17 cellular contexts compared by ENCODE assay signal in the genomic region with DNA sequence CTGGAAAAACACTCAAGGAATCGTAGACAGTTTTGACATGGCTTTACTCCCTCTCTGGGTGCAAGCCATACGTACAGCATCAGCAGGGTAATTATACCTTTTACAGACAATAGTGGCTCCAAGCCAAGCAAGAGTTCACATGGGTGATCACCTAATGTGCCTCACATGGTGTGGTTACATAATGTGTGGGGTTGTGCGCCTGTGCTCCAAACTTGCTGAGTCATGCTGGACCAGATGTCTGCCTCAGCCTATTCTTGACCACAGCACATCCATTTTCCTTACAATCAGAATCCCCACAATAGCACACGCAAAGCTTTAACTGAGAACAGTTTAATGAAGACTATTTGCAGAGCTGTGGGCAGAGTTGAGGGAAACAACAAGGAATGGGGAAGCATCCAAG.
A peak's percentile ranks its signal among the peaks of the same experiment; 100 is the strongest.
DNase-seq lines count a peak whose midpoint lies in the region; ATAC-seq and TF ChIP-seq lines count a peak whose summit lies in the region.
"Had no signal": no experiment of that assay in that cellular context is flagged by ENCODE, and none has a peak within 500 bp of the region (broad histone marks: within the 10 kb centered on the region; RNA-seq: fewer than 3 reads in every experiment).

No MANE protein-coding gene starts in this region.

- no peak overlapping the region for H3K27ac ChIP-seq in heart left ventricle
- H3K27ac ChIP-seq: colonic mucosa, heart right ventricle had no signal

- WGBS in heart left ventricle, 4 donors, result 84 to 96% (median 89%) methylated on average over 3 to 4 of the region's 4 CpGs

- H3K4me1 ChIP-seq in heart left ventricle, result no peaks in the 10 kb centered on the region
- H3K4me1 ChIP-seq: Caco-2, colonic mucosa, heart right ventricle had no signal

- H3K27me3 ChIP-seq in heart left ventricle, result no peaks in the 10 kb centered on the region
- H3K27me3 ChIP-seq: colonic mucosa, heart right ventricle had no signal

- intact Hi-C loops in heart left ventricle (cut with DNase I), result no loop called here

- in situ Hi-C loops in KBM-7 (cut with MboI; ENCODE audit: low pct_unique_long_range_greater_than_20kb, low sequenced_read_pairs), result no loop called here
- in situ Hi-C loops in astrocyte of the cerebellum (cut with HindIII; ENCODE audit: low sequenced_read_pairs), result no loop called here

- DNase-seq in GM12865 (ENCODE audit: low read depth) (peak; percentile 35), KBM-7 (peak; percentile 15), astrocyte of the cerebellum (ENCODE audit: low read depth) (peak; percentile 6), fibroblast of pulmonary artery (ENCODE audit: low read depth) (peak; percentile 60), AG20443 (ENCODE audit: low spot score) (no peak), heart left ventricle (no peak)
- DNase-seq: activated naive CD4-positive, alpha-beta T cell treated with anti-CD3 and anti-CD28 coated beads for 36 hours; aorta; Caco-2; colonic mucosa; heart right ventricle; islet precursor cell; MM.1S; NCI-H187 treated with DMSO at 0.1 percent for 48 hours; Right ventricle myocardium superior had no signal

- no peaks in the 10 kb centered on the region for H3K9me3 ChIP-seq in heart left ventricle
- H3K9me3 ChIP-seq: colonic mucosa, heart right ventricle had no signal

- no peak for TF ChIP-seq CTCF in GM12865 (IDR thresholded peaks at IDR 0.05; ENCODE audit: insufficient read depth, low read depth, low read length, missing control alignments)
- no peak for TF ChIP-seq CTCF in astrocyte of the cerebellum (IDR thresholded peaks at IDR 0.05; ENCODE audit: low read depth, low read length, missing control alignments)
- TF ChIP-seq CTCF in fibroblast of pulmonary artery (IDR thresholded peaks at IDR 0.05; ENCODE audit: low read length, missing control alignments), result no peak
- TF ChIP-seq CTCF in heart left ventricle (IDR thresholded peaks at IDR 0.05), result no peak

- H3K36me3 ChIP-seq in heart left ventricle, result no peaks in the 10 kb centered on the region
- H3K36me3 ChIP-seq: colonic mucosa, heart right ventricle had no signal

- no peak overlapping the region for H3K4me3 ChIP-seq in GM12865 (ENCODE audit: low read depth, low read length)
- no peak overlapping the region for H3K4me3 ChIP-seq in astrocyte of the cerebellum (ENCODE audit: low read depth, low read length)
- H3K4me3 ChIP-seq in fibroblast of pulmonary artery (replicated peaks; ENCODE audit: low read depth, low read length), result no peak overlapping the region
- H3K4me3 ChIP-seq in heart left ventricle, result no peak overlapping the region
- H3K4me3 ChIP-seq: colonic mucosa, heart right ventricle had no signal

- ATAC-seq in heart left ventricle (no peak), GM21717 (IDR thresholded peaks at IDR 0.05; ENCODE audit: unreplicated experiment) (no peak), GM21515 (IDR thresholded peaks at IDR 0.05; ENCODE audit: unreplicated experiment) (no peak)
- ATAC-seq: heart right ventricle had no signal

- TF ChIP-seq POLR2A in heart left ventricle (IDR thresholded peaks at IDR 0.05), result no peak

Comparison
In these comparisons a context has a peak if more than half of its experiments do, and no peak if none do; other contexts are left out.
1. DNase-seq: peak in GM12865 (single experiment), KBM-7 (single experiment), astrocyte of the cerebellum (single experiment) and fibroblast of pulmonary artery (single experiment); none in AG20443 (single experiment) and heart left ventricle (0 of 5).